ENCODE assay signal across 8 cellular contexts in genomic region chr1:207963429-207964194, GRCh38. TPM values are rescaled to one million over a fixed set of nuclear protein-coding genes. Genes with fewer than 3 reads are reported as not detected.
DNase-seq lines count a peak whose midpoint lies in the region; TF ChIP-seq lines count a peak whose summit lies in the region.

No MANE protein-coding gene starts in this region.

- peaks cover 20% of the 10 kb centered on the region for H3K27me3 Mint-ChIP-seq in neural progenitor cell (ENCODE audit: insufficient read depth, low read depth)

- peak overlapping the region; percentile 82 for H3K4me3 Mint-ChIP-seq in neural progenitor cell

- H3K27ac Mint-ChIP-seq in neural progenitor cell, result no peak overlapping the region

- no peaks in the 10 kb centered on the region for H3K9me3 ChIP-seq in GM23248 (ENCODE audit: low read depth)
- H3K9me3 ChIP-seq in neural progenitor cell (ENCODE audit: low read depth), result no peaks in the 10 kb centered on the region
- H3K9me3 ChIP-seq in stomach smooth muscle (ENCODE audit: control insufficient read depth in 2 of 2, low read length in 2 of 2), result no peaks in the 10 kb centered on the region

- H3K4me1 ChIP-seq in GM23248 (ENCODE audit: insufficient read depth), result peaks cover 23% of the 10 kb centered on the region
- H3K4me1 ChIP-seq in neural progenitor cell, result peaks cover 9% of the 10 kb centered on the region
- H3K4me1 ChIP-seq in stomach smooth muscle (ENCODE audit: control insufficient read depth, insufficient read depth, low read length), result peaks cover 41% of the 10 kb centered on the region

- H2AFZ ChIP-seq in GM23248, result peak overlapping the region; percentile 94
- peak overlapping the region; percentile 97 for H2AFZ ChIP-seq in neural progenitor cell (replicated peaks)

- TF ChIP-seq CTCF in fibroblast of villous mesenchyme (IDR thresholded peaks at IDR 0.05; ENCODE audit: insufficient read depth, low read depth, low read length), result peak; percentile 93
- peak; percentile 97 for TF ChIP-seq CTCF in neural progenitor cell (IDR thresholded peaks at IDR 0.05)

- H3K9me3 Mint-ChIP-seq in neural progenitor cell, result peaks cover 9% of the 10 kb centered on the region

- H3K27ac ChIP-seq in GM23248 (peak overlapping the region; percentile 66), neural progenitor cell (no peak overlapping the region), stomach smooth muscle (ENCODE audit: low read length) (peak overlapping the region; percentile 94)

- H3K9ac ChIP-seq in GM23248 (peak overlapping the region; percentile 83), neural progenitor cell (no peak overlapping the region), stomach smooth muscle (ENCODE audit: low read length in 2 of 2) (peak overlapping the region; percentile 59 to 81)

- peak overlapping the region; percentile 88 for H3K4me2 ChIP-seq in GM23248 (ENCODE audit: unreplicated experiment)
- peak overlapping the region; percentile 81 for H3K4me2 ChIP-seq in neural progenitor cell

- H3F3A ChIP-seq in GM23248 (ENCODE audit: insufficient read depth) (peaks cover 25% of the 10 kb centered on the region), neural progenitor cell (ENCODE audit: low read depth) (peaks cover 10% of the 10 kb centered on the region)

- WGBS in GM23248 (ENCODE audit: low coverage in 1 of 2, low lambda C conversion rate in 2 of 2, missing lambda C conversion rate in 2 of 2), 2 experiments, result 1 to 2% methylated on average over 39 to 55 of the region's 58 CpGs

- H3K79me2 ChIP-seq in GM23248 (ENCODE audit: insufficient read depth) (no peaks in the 10 kb centered on the region), neural progenitor cell (ENCODE audit: low read depth) (no peaks in the 10 kb centered on the region)

- no peaks in the 10 kb centered on the region for H3K36me3 Mint-ChIP-seq in neural progenitor cell

- H3K4me1 Mint-ChIP-seq in neural progenitor cell, result peaks cover 32% of the 10 kb centered on the region

- peak; percentile 78 for TF ChIP-seq POLR2A in Raji (IDR thresholded peaks at IDR 0.05; ENCODE audit: insufficient read depth, low read depth, low read length)

- H3K27me3 ChIP-seq in GM23248 (replicated peaks; ENCODE audit: insufficient read depth), result no peaks in the 10 kb centered on the region
- H3K27me3 ChIP-seq in neural progenitor cell, result peaks cover 86% of the 10 kb centered on the region
- no peaks in the 10 kb centered on the region for H3K27me3 ChIP-seq in stomach smooth muscle (ENCODE audit: control insufficient read depth in 1 of 2, insufficient read depth in 2 of 2, low read length in 2 of 2)

- no peaks in the 10 kb centered on the region for H4K20me1 ChIP-seq in GM23248 (ENCODE audit: insufficient read depth)
- peaks cover 3% of the 10 kb centered on the region for H4K20me1 ChIP-seq in neural progenitor cell (ENCODE audit: low read depth)

- peak overlapping the region; percentile 70 for H3K4me3 ChIP-seq in GM23248
- H3K4me3 ChIP-seq in fibroblast of villous mesenchyme (ENCODE audit: low read depth, low read length), result peak overlapping the region; percentile 61
- H3K4me3 ChIP-seq in neural progenitor cell, result peak overlapping the region; percentile 47
- peak overlapping the region; percentile 79 to 80 for H3K4me3 ChIP-seq in stomach smooth muscle (ENCODE audit: low read length in 2 of 2)

- DNase-seq in ELF-1 (ENCODE audit: low read depth, low spot score) (peak; percentile 96), GM23248 (peak; percentile 94), Kasumi-1 (lab: John Stamatoyannopoulos, UW) (peak; percentile 56 to 67), activated gamma-delta T cell treated with Interleukin-2 at 50 U/mL for 16 hours (peak; percentile 83), fibroblast of villous mesenchyme (ENCODE audit: low read depth) (peak; percentile 79), neural progenitor cell (ENCODE audit: low spot score) (peak; percentile 96)

- in situ Hi-C loops in GM23248 (cut with MboI), result no loop called here

- H3K9me2 ChIP-seq in GM23248 (ENCODE audit: insufficient read depth), result no peaks in the 10 kb centered on the region

- no peaks in the 10 kb centered on the region for H3K36me3 ChIP-seq in GM23248 (ENCODE audit: low read depth)
- H3K36me3 ChIP-seq in neural progenitor cell, result no peaks in the 10 kb centered on the region
- no peaks in the 10 kb centered on the region for H3K36me3 ChIP-seq in stomach smooth muscle (ENCODE audit: control insufficient read depth in 2 of 2, insufficient read depth in 2 of 2, low read length in 2 of 2)

RNA-seq across cellular contexts. Expression of gene CD34, which starts 52.7 kb away (rescaled TPM):
- not detected in 2 replicates for total RNA-seq in GM23248 (2014; rRNA removed; shearing (Covaris generic))
- polyA plus RNA-seq in GM23248 (2016; fragmentation: Nextera tagmentation; extraction: Ambion mirVana), result 0.24 and 0.34 TPM in 2 replicates
- 0.32 and 0.43 TPM in 2 replicates for total RNA-seq in fibroblast of villous mesenchyme
- total RNA-seq in neural progenitor cell (ENCODE audit: low replicate concordance), result 0.12 and 0.43 TPM in 2 replicates
